9 cellular contexts compared by ENCODE assay signal in the genomic region with DNA sequence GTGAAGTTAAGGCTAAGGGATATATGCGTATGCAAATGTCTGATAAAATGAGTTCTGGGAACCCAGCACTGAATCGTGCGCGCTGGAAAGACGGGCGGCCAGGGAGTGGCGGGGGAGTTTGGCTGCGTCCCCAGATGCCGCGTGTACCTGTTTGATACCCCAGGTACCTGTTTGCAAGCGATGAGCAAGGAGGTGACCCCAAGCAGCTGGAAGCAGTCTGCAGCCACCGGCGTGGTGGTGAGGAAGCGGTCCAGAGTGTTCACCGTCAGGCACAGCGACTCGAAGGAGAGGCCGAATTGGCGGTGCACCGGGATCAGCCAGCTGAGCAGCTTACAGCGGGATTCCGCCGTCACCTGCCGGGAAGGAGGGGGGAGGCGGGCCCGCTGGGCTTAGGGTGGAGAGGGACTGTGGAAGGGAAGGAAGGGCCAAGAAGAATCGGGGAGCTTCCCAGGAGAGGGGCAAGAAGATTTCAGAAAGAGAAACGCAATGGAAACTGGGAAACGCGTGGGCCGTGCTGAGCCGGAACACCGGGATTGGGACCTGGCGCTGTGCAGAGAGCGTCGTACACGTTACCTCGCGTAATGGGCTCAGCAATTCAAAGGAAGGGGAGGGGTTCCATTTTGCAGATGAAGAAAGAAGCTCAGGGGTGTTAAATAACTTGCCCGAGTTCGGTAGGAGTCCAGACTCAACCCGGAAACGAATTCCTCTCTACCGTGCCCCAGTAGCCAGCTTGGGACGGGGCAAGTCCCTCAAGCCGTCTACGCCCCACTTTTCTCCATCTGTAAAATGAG. TPM values are rescaled to one million over a fixed set of nuclear protein-coding genes. Genes with fewer than 3 reads are reported as not detected.
A peak's percentile ranks its signal among the peaks of the same experiment; 100 is the strongest.
DNase-seq lines count a peak whose midpoint lies in the region; ATAC-seq, FAIRE-seq and TF ChIP-seq lines count a peak whose summit lies in the region.
"Had no signal": no experiment of that assay in that cellular context is flagged by ENCODE, and none has a peak within 500 bp of the region (broad histone marks: within the 10 kb centered on the region; RNA-seq: fewer than 3 reads in every experiment).

No MANE protein-coding gene starts in this region.

- intact Hi-C loops in HepG2 (cut with micrococcal nuclease; ENCODE audit: unreplicated experiment): no loop called here

- H3K4me2 ChIP-seq in HepG2 (ENCODE audit: low read depth, low read length): peak overlapping the region; percentile 98

- in situ Hi-C loops in HepG2 (cut with HindIII; ENCODE audit: extremely low pct_ligation_motif_present, low pct_unique_long_range_greater_than_20kb): no loop called here

- WGBS in HepG2 (ENCODE audit: low lambda C conversion rate): 2% methylated on average over 40 of the region's 47 CpGs

- CTCF ChIA-PET in BJ (lab: Yijun Ruan, JAX) (interaction anchor here (0.7 to 1.3 kb wide), 5 partner anchors 9 to 70 kb away, joined by 3 to 4 read pairs (median 3); no protein-coding TSS in a partner anchor), HepG2 (lab: Yijun Ruan, JAX; ENCODE audit: low intra/inter-chr PET ratio, low total read pairs) (no interaction called here)

- no peak overlapping the region for H2AFZ ChIP-seq in HepG2 (ENCODE audit: low read length)

- H3K4me3 ChIP-seq in BJ (ENCODE audit: low read depth, low read length) (peak overlapping the region; percentile 43), HepG2 (replicated peaks in 1 of 3; ENCODE audit: insufficient read depth in 1 of 3, low read depth in 2 of 3, low read length in 3 of 3) (peak overlapping the region; percentile 48 to 73 (median 68)), thoracic aorta (peak overlapping the region; percentile 85)

- H3K9me3 ChIP-seq in HepG2 (ENCODE audit: low read length) (no peaks in the 10 kb centered on the region), thoracic aorta (no peaks in the 10 kb centered on the region)

- H3K4me1 ChIP-seq in HepG2 (ENCODE audit: insufficient read depth, low read length) (peaks cover 37% of the 10 kb centered on the region), thoracic aorta (ENCODE audit: control insufficient read depth in 1 of 2, low read depth in 2 of 2) (peaks cover 17 to 43% of the 10 kb centered on the region in 2 donors)

- TF ChIP-seq POLR2A in HepG2 (IDR thresholded peaks at IDR 0.05; ENCODE audit: insufficient read depth in 1 of 2, low read depth in 2 of 2, low read length in 2 of 2): no peak

- FAIRE-seq in HepG2 (lab: Jason Lieb, UNC): no peak

- TF ChIP-seq EP300 in HepG2 (IDR thresholded peaks at IDR 0.05; ENCODE audit: low read depth in 2 of 2, low read length in 2 of 2) (no peak), HepG2 (CRISPR knock-in tag; IDR thresholded peaks at IDR 0.05; ENCODE audit: borderline replicate concordance) (no peak)

- POLR2A ChIA-PET in BJ (lab: Charles Lee) (no interaction called here), HepG2 (lab: Yijun Ruan, JAX) (interaction anchor here (0.9 kb wide), 1 partner anchor 75 kb away, joined by 3 read pairs; the partner anchor contains the start of genes DHX29 and MTREX)

- H4K20me1 ChIP-seq in HepG2 (ENCODE audit: insufficient read depth, low read length): 0 out of 2 replicates have a peak, but pooled peaks cover 4% of the 10 kb centered on the region

- H3K27me3 ChIP-seq in BJ (ENCODE audit: control insufficient read depth, insufficient read depth, low read length) (peaks cover 52% of the 10 kb centered on the region), HepG2 (ENCODE audit: control insufficient read depth in 1 of 2, insufficient read depth in 2 of 2, low read length in 2 of 2) (peaks cover 7 to 74% of the 10 kb centered on the region in 2 experiments; a peak in 4 of 5 replicates), thoracic aorta (replicated peaks; ENCODE audit: insufficient read depth) (peaks cover 31% of the 10 kb centered on the region)

- no peak for DNase-seq in BJ (ENCODE audit: low read depth)
- peak; percentile 77 for DNase-seq in NCI-H748 (lab: John Stamatoyannopoulos, UW; ENCODE audit: unreplicated experiment)
- DNase-seq in caudate nucleus (lab: John Stamatoyannopoulos, UW): peak in 33 of 61 donors; percentile 9 to 72 (median 47)
- DNase-seq in HepG2 (ENCODE audit: low spot score): no peak
- no peak for DNase-seq in thoracic aorta (ENCODE audit: low spot score)
- DNase-seq in NCI-H1694 (lab: John Stamatoyannopoulos, UW): no peak

- H3K79me2 ChIP-seq in HepG2 (ENCODE audit: insufficient read depth, low read length): no peaks in the 10 kb centered on the region

- ATAC-seq in GM18909 (IDR thresholded peaks at IDR 0.05; ENCODE audit: poor library complexity, unreplicated experiment): peak; percentile 11
- ATAC-seq in HepG2: peak; percentile 29
- no peak for ATAC-seq in thoracic aorta (ENCODE audit: insufficient number of reproducible peaks, low FRiP score, low read depth)
- no peak for ATAC-seq in GM21526 (IDR thresholded peaks at IDR 0.05; ENCODE audit: low FRiP score, unreplicated experiment)

- no TSS peak for BruUV-seq in HepG2 (replicated peaks; lab: Mats Ljungman, UMichigan)

- H3K9ac ChIP-seq in HepG2 (ENCODE audit: insufficient read depth, low read depth, low read length): no peak overlapping the region

- H3K27ac ChIP-seq in caudate nucleus (ENCODE audit: low read depth, low read length) (no peak overlapping the region), HepG2 (ENCODE audit: extremely low read length, insufficient read depth, low read length) (no peak overlapping the region), thoracic aorta (peak overlapping the region; percentile 9 to 30)

- TF ChIP-seq CTCF in BJ (IDR thresholded peaks at IDR 0.05; ENCODE audit: insufficient read depth, low read depth, low read length): no peak
- no peak for TF ChIP-seq CTCF in HepG2 (CRISPR knock-in tag; IDR thresholded peaks at IDR 0.05)
- no peak for TF ChIP-seq CTCF in thoracic aorta (IDR thresholded peaks at IDR 0.05)

- H3K36me3 ChIP-seq in BJ (ENCODE audit: control insufficient read depth, insufficient read depth, low read length) (no peaks in the 10 kb centered on the region), HepG2 (replicated peaks in 1 of 2; ENCODE audit: control insufficient read depth in 1 of 2, insufficient read depth in 2 of 2, low read length in 2 of 2) (no peaks in the 10 kb centered on the region), thoracic aorta (no peaks in the 10 kb centered on the region)

- no peak for TF ChIP-seq RAD21 in HepG2 (CRISPR knock-in tag; IDR thresholded peaks at IDR 0.05)

RNA-seq across cellular contexts. Expression of gene CCNO, which starts 1.0 kb away (rescaled TPM):
- polyA plus RNA-seq in BJ (2011; rRNA removed): 0.05 and 0.18 TPM in 2 replicates
- not detected in 2 replicates for polyA minus RNA-seq in BJ (2011; rRNA and poly(A)+ RNA removed)
- 0.07 TPM in 1 of 2 replicates, not detected in the other for total RNA-seq in HepG2 (2016; rRNA removed; fragmentation: Illumina TruSeq; extraction: Trizol)
- not detected in 2 replicates for total RNA-seq in HepG2 (2016; cell fraction: cytosol; rRNA removed; fragmentation: Illumina TruSeq; extraction: Trizol; ENCODE audit: low read depth)
- total RNA-seq in HepG2 (2016; cell fraction: insoluble cytoplasmic fraction; rRNA removed; fragmentation: Illumina TruSeq; extraction: Trizol): not detected in 2 replicates
- total RNA-seq in HepG2 (2016; cell fraction: membrane; rRNA removed; fragmentation: Illumina TruSeq; extraction: Trizol): not detected in 2 replicates
- total RNA-seq in HepG2 (2016; cell fraction: nucleus; rRNA removed; fragmentation: Illumina TruSeq; extraction: Trizol): not detected in 2 replicates
- polyA plus RNA-seq in HepG2 (2011; rRNA removed): not detected in 2 replicates
- not detected in 2 replicates for polyA plus RNA-seq in HepG2 (2011; cell fraction: cytosol; rRNA removed)
- polyA plus RNA-seq in HepG2 (2011; cell fraction: nucleus; rRNA removed): not detected in 2 replicates
- not detected in 2 replicates for polyA plus RNA-seq in HepG2 (2012)
- polyA plus RNA-seq in HepG2 (2016; cell fraction: cytosol; fragmentation: Illumina TruSeq; extraction: Trizol; ENCODE audit: low read depth): not detected in 2 replicates
- not detected in 2 replicates for polyA plus RNA-seq in HepG2 (2016; cell fraction: insoluble cytoplasmic fraction; fragmentation: Illumina TruSeq; extraction: Trizol; ENCODE audit: low read depth)
- not detected in 2 replicates for polyA plus RNA-seq in HepG2 (2016; cell fraction: membrane; fragmentation: Illumina TruSeq; extraction: Trizol; ENCODE audit: low read depth)
- not detected in 2 replicates for polyA plus RNA-seq in HepG2 (2016; cell fraction: nucleus; fragmentation: Illumina TruSeq; extraction: Trizol; ENCODE audit: insufficient read depth, low read depth)
- 0.10 and 2.1 TPM in 2 replicates for polyA minus RNA-seq in HepG2 (2011; rRNA and poly(A)+ RNA removed; ENCODE audit: low replicate concordance)
- polyA minus RNA-seq in HepG2 (2011; cell fraction: cytosol; rRNA and poly(A)+ RNA removed): not detected in 2 replicates
- polyA minus RNA-seq in HepG2 (2011; cell fraction: nucleus; rRNA and poly(A)+ RNA removed): not detected in 2 replicates
- under 1 TPM; 0.35 to 0.95 TPM for total RNA-seq in thoracic aorta

RNA-seq across cellular contexts. Expression of gene MCIDAS, which starts 5.3 kb away (rescaled TPM):
- polyA plus RNA-seq in BJ (2011; rRNA removed): 0.04 TPM in 1 of 2 replicates, not detected in the other
- polyA minus RNA-seq in BJ (2011; rRNA and poly(A)+ RNA removed): not detected in 2 replicates
- not detected in 2 replicates for total RNA-seq in HepG2 (2016; rRNA removed; fragmentation: Illumina TruSeq; extraction: Trizol)
- not detected in 2 replicates for total RNA-seq in HepG2 (2016; cell fraction: cytosol; rRNA removed; fragmentation: Illumina TruSeq; extraction: Trizol; ENCODE audit: low read depth)
- total RNA-seq in HepG2 (2016; cell fraction: insoluble cytoplasmic fraction; rRNA removed; fragmentation: Illumina TruSeq; extraction: Trizol): not detected in 2 replicates
- total RNA-seq in HepG2 (2016; cell fraction: membrane; rRNA removed; fragmentation: Illumina TruSeq; extraction: Trizol): not detected in 2 replicates
- total RNA-seq in HepG2 (2016; cell fraction: nucleus; rRNA removed; fragmentation: Illumina TruSeq; extraction: Trizol): not detected in 2 replicates
- polyA plus RNA-seq in HepG2 (2011; rRNA removed): 0.04 TPM in 1 of 2 replicates, not detected in the other
- polyA plus RNA-seq in HepG2 (2011; cell fraction: cytosol; rRNA removed): not detected in 2 replicates
- not detected in 2 replicates for polyA plus RNA-seq in HepG2 (2011; cell fraction: nucleus; rRNA removed)
- not detected in 2 replicates for polyA plus RNA-seq in HepG2 (2012)
- not detected in 2 replicates for polyA plus RNA-seq in HepG2 (2016; cell fraction: cytosol; fragmentation: Illumina TruSeq; extraction: Trizol; ENCODE audit: low read depth)
- not detected in 2 replicates for polyA plus RNA-seq in HepG2 (2016; cell fraction: insoluble cytoplasmic fraction; fragmentation: Illumina TruSeq; extraction: Trizol; ENCODE audit: low read depth)
- polyA plus RNA-seq in HepG2 (2016; cell fraction: membrane; fragmentation: Illumina TruSeq; extraction: Trizol; ENCODE audit: low read depth): not detected in 2 replicates
- polyA plus RNA-seq in HepG2 (2016; cell fraction: nucleus; fragmentation: Illumina TruSeq; extraction: Trizol; ENCODE audit: insufficient read depth, low read depth): not detected in 2 replicates
- polyA minus RNA-seq in HepG2 (2011; rRNA and poly(A)+ RNA removed; ENCODE audit: low replicate concordance): 7.2 TPM in 1 of 2 replicates, not detected in the other
- polyA minus RNA-seq in HepG2 (2011; cell fraction: cytosol; rRNA and poly(A)+ RNA removed): not detected in 2 replicates
- polyA minus RNA-seq in HepG2 (2011; cell fraction: nucleus; rRNA and poly(A)+ RNA removed): not detected in 2 replicates
- total RNA-seq in thoracic aorta: not detected

RNA-seq across cellular contexts. Expression of gene CDC20B, which starts 59.4 kb away (rescaled TPM):
- polyA plus RNA-seq in BJ (2011; rRNA removed) (not detected in 2 replicates), HepG2 (2011; rRNA removed) (not detected in 2 replicates)
- not detected in 2 replicates for polyA minus RNA-seq in BJ (2011; rRNA and poly(A)+ RNA removed)
- total RNA-seq in HepG2 (2016; rRNA removed; fragmentation: Illumina TruSeq; extraction: Trizol) (not detected in 2 replicates), thoracic aorta (not detected)
- total RNA-seq in HepG2 (2016; cell fraction: cytosol; rRNA removed; fragmentation: Illumina TruSeq; extraction: Trizol; ENCODE audit: low read depth): not detected in 2 replicates
- not detected in 2 replicates for total RNA-seq in HepG2 (2016; cell fraction: insoluble cytoplasmic fraction; rRNA removed; fragmentation: Illumina TruSeq; extraction: Trizol)
- not detected in 2 replicates for total RNA-seq in HepG2 (2016; cell fraction: membrane; rRNA removed; fragmentation: Illumina TruSeq; extraction: Trizol)
- not detected in 2 replicates for total RNA-seq in HepG2 (2016; cell fraction: nucleus; rRNA removed; fragmentation: Illumina TruSeq; extraction: Trizol)
- polyA plus RNA-seq in HepG2 (2011; cell fraction: cytosol; rRNA removed): not detected in 2 replicates
- not detected in 2 replicates for polyA plus RNA-seq in HepG2 (2011; cell fraction: nucleus; rRNA removed)
- not detected in 2 replicates for polyA plus RNA-seq in HepG2 (2012)
- polyA plus RNA-seq in HepG2 (2016; cell fraction: cytosol; fragmentation: Illumina TruSeq; extraction: Trizol; ENCODE audit: low read depth): not detected in 2 replicates
- not detected in 2 replicates for polyA plus RNA-seq in HepG2 (2016; cell fraction: insoluble cytoplasmic fraction; fragmentation: Illumina TruSeq; extraction: Trizol; ENCODE audit: low read depth)
- polyA plus RNA-seq in HepG2 (2016; cell fraction: membrane; fragmentation: Illumina TruSeq; extraction: Trizol; ENCODE audit: low read depth): not detected in 2 replicates
- not detected in 2 replicates for polyA plus RNA-seq in HepG2 (2016; cell fraction: nucleus; fragmentation: Illumina TruSeq; extraction: Trizol; ENCODE audit: insufficient read depth, low read depth)
- polyA minus RNA-seq in HepG2 (2011; rRNA and poly(A)+ RNA removed; ENCODE audit: low replicate concordance): not detected in 2 replicates
- not detected in 2 replicates for polyA minus RNA-seq in HepG2 (2011; cell fraction: cytosol; rRNA and poly(A)+ RNA removed)
- not detected in 2 replicates for polyA minus RNA-seq in HepG2 (2011; cell fraction: nucleus; rRNA and poly(A)+ RNA removed)
- total RNA-seq: LHCN-M2 had no signal

Comparison
In these comparisons a context has a peak if more than half of its experiments do, and no peak if none do; other contexts are left out.
1. DNase-seq: peak in NCI-H748 (single experiment) and caudate nucleus (33 of 61); none in BJ (single experiment), HepG2 (single experiment), thoracic aorta (single experiment) and NCI-H1694 (single experiment).
2. ATAC-seq: peak in GM18909 (single experiment) and HepG2 (single experiment); none in thoracic aorta (single experiment) and GM21526 (single experiment).
3. H3K27ac ChIP-seq: peak in thoracic aorta (2 of 2); none in caudate nucleus (single experiment) and HepG2 (single experiment).
4. Peak in every context shown above with its lines, with median percentiles within 50 percentile points of each other: H3K4me3 ChIP-seq.